Comparison of ENCODE assay signal across 16 cellular contexts in the genomic region with DNA sequence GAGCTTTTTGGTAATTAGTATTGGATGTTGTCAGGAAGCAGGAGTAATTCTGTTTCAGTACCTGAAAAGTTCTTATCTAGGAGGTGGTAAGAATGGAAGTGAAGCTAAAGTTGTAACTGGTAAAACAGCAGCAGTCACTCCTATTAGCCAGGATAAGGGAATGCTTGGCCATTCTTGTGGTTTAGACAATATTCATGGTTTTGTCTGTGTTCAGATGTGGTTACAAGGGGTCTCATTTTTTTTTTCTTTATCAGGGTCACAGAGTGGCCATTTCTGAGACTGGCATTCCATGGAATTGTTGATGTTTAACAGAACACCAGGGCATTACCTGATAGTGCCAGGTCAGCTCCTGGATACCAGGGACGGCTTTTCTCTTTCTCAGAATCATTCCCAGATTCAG. TPM values are rescaled to one million over a fixed set of nuclear protein-coding genes. Genes with fewer than 3 reads are reported as not detected.
DNase-seq lines count a peak whose midpoint lies in the region; ATAC-seq and TF ChIP-seq lines count a peak whose summit lies in the region.
"Had no signal": no experiment of that assay in that cellular context is flagged by ENCODE, and none has a peak within 500 bp of the region (broad histone marks: within the 10 kb centered on the region; RNA-seq: fewer than 3 reads in every experiment).

No MANE protein-coding gene starts in this region.

- H3K27ac ChIP-seq in CD4-positive, alpha-beta memory T cell (ENCODE audit: low read depth, low read length), result no peak overlapping the region
- H3K27ac ChIP-seq in naive thymus-derived CD4-positive, alpha-beta T cell (ENCODE audit: low read depth, low read length), result no peak overlapping the region
- H3K27ac ChIP-seq in Peyer's patch, result peak overlapping the region in 2 of 4 donors; percentile 25 to 68
- H3K27ac ChIP-seq: coronary artery, right atrium auricular region, WERI-Rb-1 had no signal

- peaks cover 0 to 4% (median 0%) of the 10 kb centered on the region in 8 donors for H3K9me3 Mint-ChIP-seq in CD4-positive, alpha-beta memory T cell
- peaks cover 0 to 4% (median 3%) of the 10 kb centered on the region in 3 donors for H3K9me3 Mint-ChIP-seq in IgD-negative memory B cell
- no peaks in the 10 kb centered on the region for H3K9me3 Mint-ChIP-seq in activated naive CD8-positive, alpha-beta T cell treated with anti-CD3 and anti-CD28 coated beads, Interleukin-2, amount 50 U/mL, for 24 hours
- H3K9me3 Mint-ChIP-seq in naive thymus-derived CD4-positive, alpha-beta T cell, result peaks cover 0 to 11% (median 3%) of the 10 kb centered on the region in 11 donors

- H3K4me3 ChIP-seq in CD4-positive, alpha-beta memory T cell (ENCODE audit: low read length in 2 of 2), result no peak overlapping the region
- no peak overlapping the region for H3K4me3 ChIP-seq in naive thymus-derived CD4-positive, alpha-beta T cell (ENCODE audit: low read length)
- H3K4me3 ChIP-seq in Peyer's patch, result no peak overlapping the region
- H3K4me3 ChIP-seq: coronary artery, right atrium auricular region had no signal

- no peak for TF ChIP-seq CTCF in Peyer's patch (IDR thresholded peaks at IDR 0.05)

- H3K27me3 ChIP-seq in CD4-positive, alpha-beta memory T cell (ENCODE audit: insufficient read depth, low read length), result no peaks in the 10 kb centered on the region
- no peaks in the 10 kb centered on the region for H3K27me3 ChIP-seq in naive thymus-derived CD4-positive, alpha-beta T cell (ENCODE audit: control insufficient read depth in 2 of 2, insufficient read depth in 2 of 2, low read length in 2 of 2)
- no peaks in the 10 kb centered on the region for H3K27me3 ChIP-seq in Peyer's patch
- H3K27me3 ChIP-seq: right atrium auricular region had no signal

- peak overlapping the region in 6 of 7 donors; percentile 14 to 90 (median 40) for H3K27ac Mint-ChIP-seq in CD4-positive, alpha-beta memory T cell
- H3K27ac Mint-ChIP-seq in IgD-negative memory B cell, result peak overlapping the region; percentile 79 to 94 (median 91)
- peak overlapping the region; percentile 23 for H3K27ac Mint-ChIP-seq in activated naive CD8-positive, alpha-beta T cell treated with anti-CD3 and anti-CD28 coated beads, Interleukin-2, amount 50 U/mL, for 24 hours
- peak overlapping the region in 8 of 9 donors; percentile 11 to 90 (median 64) for H3K27ac Mint-ChIP-seq in naive thymus-derived CD4-positive, alpha-beta T cell

- H3K4me1 ChIP-seq in CD4-positive, alpha-beta memory T cell (ENCODE audit: insufficient read depth, low read length), result peaks cover 21% of the 10 kb centered on the region
- peaks cover 9% of the 10 kb centered on the region in 2 donors for H3K4me1 ChIP-seq in naive thymus-derived CD4-positive, alpha-beta T cell (ENCODE audit: control insufficient read depth in 2 of 2, insufficient read depth in 2 of 2, low read length in 2 of 2)
- H3K4me1 ChIP-seq in Peyer's patch, result peaks cover 0 to 11% (median 0%) of the 10 kb centered on the region in 4 donors
- H3K4me1 ChIP-seq: right atrium auricular region had no signal

- H3K27me3 Mint-ChIP-seq in CD4-positive, alpha-beta memory T cell, result no peaks in the 10 kb centered on the region
- H3K27me3 Mint-ChIP-seq in IgD-negative memory B cell, result no peaks in the 10 kb centered on the region
- H3K27me3 Mint-ChIP-seq in activated naive CD8-positive, alpha-beta T cell treated with anti-CD3 and anti-CD28 coated beads, Interleukin-2, amount 50 U/mL, for 24 hours, result no peaks in the 10 kb centered on the region
- H3K27me3 Mint-ChIP-seq in naive thymus-derived CD4-positive, alpha-beta T cell, result no peaks in the 10 kb centered on the region

- H3K36me3 Mint-ChIP-seq in CD4-positive, alpha-beta memory T cell, result peaks cover 58 to 64% of the 10 kb centered on the region in 2 donors
- H3K36me3 Mint-ChIP-seq in IgD-negative memory B cell, result peaks cover 25% of the 10 kb centered on the region
- H3K36me3 Mint-ChIP-seq in activated naive CD8-positive, alpha-beta T cell treated with anti-CD3 and anti-CD28 coated beads, Interleukin-2, amount 50 U/mL, for 24 hours (ENCODE audit: low read depth), result peaks cover 75% of the 10 kb centered on the region
- peaks cover 24 to 64% (median 51%) of the 10 kb centered on the region in 5 donors for H3K36me3 Mint-ChIP-seq in naive thymus-derived CD4-positive, alpha-beta T cell

- POLR2A ChIA-PET in CD4-positive, alpha-beta memory T cell (lab: Charles Lee; ENCODE audit: partially characterized antibody), result interaction anchor here (1.5 to 5.2 kb wide), 3 partner anchors 22 to 66 kb away, joined by 3 to 41 read pairs (median 4); partner anchors contain the start of genes C11orf54, MED17 and TAF1D
- POLR2A ChIA-PET in naive thymus-derived CD4-positive, alpha-beta T cell (lab: Charles Lee), result interaction anchor here (0.6 to 2.0 kb wide), 3 partner anchors 11 to 24 kb away, joined by 4 to 8 read pairs (median 4); partner anchors contain the start of genes C11orf54 and TAF1D

- CTCF ChIA-PET in CD4-positive, alpha-beta memory T cell (lab: Charles Lee; ENCODE audit: partially characterized antibody), result interaction anchor here (0.6 to 1.9 kb wide), 3 partner anchors 24 to 67 kb away, joined by 3 to 5 read pairs (median 3); partner anchors contain the start of genes C11orf54, MED17 and TAF1D
- CTCF ChIA-PET in naive thymus-derived CD4-positive, alpha-beta T cell (lab: Charles Lee), result no interaction called here

- DNase-seq in CD4-positive, alpha-beta memory T cell, result no peak
- no peak for DNase-seq in activated naive CD8-positive, alpha-beta T cell treated with anti-CD3 and anti-CD28 coated beads, Interleukin-2, amount 50 U/mL, for 24 hours
- DNase-seq in naive thymus-derived CD4-positive, alpha-beta T cell, result no peak
- DNase-seq in Peyer's patch (no peak), GM03348 (ENCODE audit: low spot score) (no peak)
- DNase-seq: anterior cingulate cortex, HCEC 1CT, mesenchymal stem cell, NCI-H2029, NCI-H526 treated with DMSO at 0.1 percent for 48 hours, WERI-Rb-1 had no signal

- H3K9me3 ChIP-seq in CD4-positive, alpha-beta memory T cell (ENCODE audit: control insufficient read depth in 1 of 2, low read length in 2 of 2), result no peaks in the 10 kb centered on the region
- peaks cover 0 to 11% (median 3%) of the 10 kb centered on the region in 3 experiments for H3K9me3 ChIP-seq in naive thymus-derived CD4-positive, alpha-beta T cell (ENCODE audit: control insufficient read depth in 2 of 3, low read length in 3 of 3)
- no peaks in the 10 kb centered on the region for H3K9me3 ChIP-seq in Peyer's patch
- H3K9me3 ChIP-seq: right atrium auricular region had no signal

- no peak for ATAC-seq in activated naive CD8-positive, alpha-beta T cell treated with anti-CD3 and anti-CD28 coated beads, Interleukin-2, amount 50 U/mL, for 24 hours
- no peak for ATAC-seq in naive thymus-derived CD4-positive, alpha-beta T cell
- ATAC-seq in HG03457 (IDR thresholded peaks at IDR 0.05; ENCODE audit: unreplicated experiment), result no peak
- ATAC-seq: esophagus mucosa had no signal

- no peak for TF ChIP-seq POLR2A in Peyer's patch (IDR thresholded peaks at IDR 0.05)

- H3K36me3 ChIP-seq in CD4-positive, alpha-beta memory T cell (ENCODE audit: insufficient read depth, low read length), result peaks cover 15% of the 10 kb centered on the region
- H3K36me3 ChIP-seq in naive thymus-derived CD4-positive, alpha-beta T cell (ENCODE audit: control insufficient read depth in 2 of 3, insufficient read depth in 3 of 3, low read length in 3 of 3), result peaks cover 0 to 35% (median 5%) of the 10 kb centered on the region in 3 experiments
- peaks cover 0 to 31% (median 0%) of the 10 kb centered on the region in 3 donors for H3K36me3 ChIP-seq in Peyer's patch

- peak overlapping the region in 2 of 8 donors; percentile 3 to 64 for H3K4me3 Mint-ChIP-seq in CD4-positive, alpha-beta memory T cell
- peak overlapping the region in 2 of 4 donors; percentile 13 to 85 for H3K4me3 Mint-ChIP-seq in IgD-negative memory B cell
- no peak overlapping the region for H3K4me3 Mint-ChIP-seq in activated naive CD8-positive, alpha-beta T cell treated with anti-CD3 and anti-CD28 coated beads, Interleukin-2, amount 50 U/mL, for 24 hours
- H3K4me3 Mint-ChIP-seq in naive thymus-derived CD4-positive, alpha-beta T cell, result peak overlapping the region in 6 of 10 donors; percentile 7 to 67 (median 60)

- peaks cover 15 to 28% (median 23%) of the 10 kb centered on the region in 4 donors for H3K4me1 Mint-ChIP-seq in CD4-positive, alpha-beta memory T cell
- H3K4me1 Mint-ChIP-seq in IgD-negative memory B cell, result peaks cover 11 to 22% (median 11%) of the 10 kb centered on the region in 3 donors
- H3K4me1 Mint-ChIP-seq in activated naive CD8-positive, alpha-beta T cell treated with anti-CD3 and anti-CD28 coated beads, Interleukin-2, amount 50 U/mL, for 24 hours, result peaks cover 15% of the 10 kb centered on the region
- peaks cover 17 to 33% (median 25%) of the 10 kb centered on the region in 7 donors for H3K4me1 Mint-ChIP-seq in naive thymus-derived CD4-positive, alpha-beta T cell

- intact Hi-C loops in CD4-positive, alpha-beta memory T cell (cut with micrococcal nuclease), result no loop called here
- intact Hi-C loops in naive thymus-derived CD4-positive, alpha-beta T cell (cut with micrococcal nuclease), result no loop called here

RNA-seq across cellular contexts. Expression of gene TAF1D, which starts 23.8 kb away (rescaled TPM):
- total RNA-seq in CD4-positive, alpha-beta memory T cell, result 100 to 1,000 TPM; 198 to 199 TPM
- polyA plus RNA-seq in CD4-positive, alpha-beta memory T cell, result 10 to 100 TPM; 17.4 to 29.8 TPM
- 33.4 TPM for polyA plus RNA-seq in IgD-negative memory B cell
- 100 to 1,000 TPM; 116 to 197 (median 183) TPM for total RNA-seq in naive thymus-derived CD4-positive, alpha-beta T cell
- polyA plus RNA-seq in naive thymus-derived CD4-positive, alpha-beta T cell, result 10 to 100 TPM; 21.2 to 28.3 TPM
- total RNA-seq in Peyer's patch, result 100 to 1,000 TPM in 3 of 4 donors, 10 to 100 TPM in 1; 72.7 to 183 (median 108) TPM

RNA-seq across cellular contexts. Expression of gene C11orf54, which starts 24.0 kb away (rescaled TPM):
- total RNA-seq in CD4-positive, alpha-beta memory T cell, result 10 to 100 TPM; 31.2 to 36.4 TPM
- polyA plus RNA-seq in CD4-positive, alpha-beta memory T cell, result 10 to 100 TPM; 13.0 to 17.4 TPM
- 17.7 TPM for polyA plus RNA-seq in IgD-negative memory B cell
- 10 to 100 TPM; 16.4 to 42.5 (median 27.2) TPM for total RNA-seq in naive thymus-derived CD4-positive, alpha-beta T cell
- 10 to 100 TPM; 13.6 to 22.2 TPM for polyA plus RNA-seq in naive thymus-derived CD4-positive, alpha-beta T cell
- 100 to 1,000 TPM in 1 of 4 donors, 10 to 100 TPM in 3; 33.8 to 130 (median 69.0) TPM for total RNA-seq in Peyer's patch

RNA-seq across cellular contexts. Expression of gene CEP295, which starts 56.0 kb away (rescaled TPM):
- total RNA-seq in CD4-positive, alpha-beta memory T cell, result 10 to 100 TPM; 15.4 to 16.7 TPM
- polyA plus RNA-seq in CD4-positive, alpha-beta memory T cell, result 1 to 10 TPM in 1 of 2 donors, under 1 TPM in 1; 0.43 to 2.0 TPM
- polyA plus RNA-seq in IgD-negative memory B cell, result 2.8 TPM
- total RNA-seq in naive thymus-derived CD4-positive, alpha-beta T cell, result 10 to 100 TPM; 11.9 to 25.0 (median 14.5) TPM
- polyA plus RNA-seq in naive thymus-derived CD4-positive, alpha-beta T cell, result 1 to 10 TPM; 1.3 to 3.1 TPM
- total RNA-seq in Peyer's patch, result 10 to 100 TPM; 14.2 to 50.3 (median 17.8) TPM

Comparison
In these comparisons a context has a peak if more than half of its experiments do, and no peak if none do; other contexts are left out.
1. H3K27ac Mint-ChIP-seq: peak in every context shown above with its lines; median percentile 91 in IgD-negative memory B cell; 64 in naive thymus-derived CD4-positive, alpha-beta T cell; 40 in CD4-positive, alpha-beta memory T cell; 23 in activated naive CD8-positive, alpha-beta T cell treated with anti-CD3 and anti-CD28 coated beads, Interleukin-2, amount 50 U/mL, for 24 hours.